ENCODE assay signal across 3 cellular contexts in genomic region chr4:42420120-42420519, GRCh38.
TF ChIP-seq lines count a peak whose summit lies in the region.

No MANE protein-coding gene starts in this region.

TF ChIP-seq in SK-N-SH treated with all-trans-retinoic acid at 6 μM for 48 hours, 23 proteins besides CTCF, POLR2A, EP300 and RAD21 (continued from another document):
- no peak for TF ChIP-seq ZNF70 (CRISPR knock-in tag; IDR thresholded peaks at IDR 0.05)
- no peak for TF ChIP-seq SNAI2 (CRISPR knock-in tag; IDR thresholded peaks at IDR 0.05)
- TF ChIP-seq ZNF8 (CRISPR knock-in tag; IDR thresholded peaks at IDR 0.05), result no peak
- TF ChIP-seq ZFP30 (CRISPR knock-in tag; IDR thresholded peaks at IDR 0.05), result no peak
- no peak for TF ChIP-seq ARNTL (CRISPR knock-in tag; IDR thresholded peaks at IDR 0.05; ENCODE audit: borderline replicate concordance, low read depth)
- TF ChIP-seq GLIS3 (CRISPR knock-in tag; IDR thresholded peaks at IDR 0.05), result no peak
- TF ChIP-seq POU6F1 (CRISPR knock-in tag; IDR thresholded peaks at IDR 0.05; ENCODE audit: borderline replicate concordance, low read depth), result no peak
- TF ChIP-seq TCF4 (CRISPR knock-in tag; IDR thresholded peaks at IDR 0.05; ENCODE audit: borderline replicate concordance), result no peak
- TF ChIP-seq PPARA (CRISPR knock-in tag; IDR thresholded peaks at IDR 0.05; ENCODE audit: borderline replicate concordance), result no peak
- TF ChIP-seq ESRRG (CRISPR knock-in tag; IDR thresholded peaks at IDR 0.05), result no peak

TF ChIP-seq in SK-N-SH, 30 proteins besides CTCF, POLR2A, EP300 and RAD21:
- TF ChIP-seq TEAD4 (IDR thresholded peaks at IDR 0.05; ENCODE audit: borderline replicate concordance, insufficient read depth) (no peak), RXRA (IDR thresholded peaks at IDR 0.05; ENCODE audit: borderline replicate concordance, low read depth) (no peak), TCF12 (IDR thresholded peaks at IDR 0.05) (no peak), FOXM1 (IDR thresholded peaks at IDR 0.05; ENCODE audit: low read depth) (no peak), IRF3 (IDR thresholded peaks at IDR 0.05; ENCODE audit: low read depth, low read length) (no peak), NRF1 (IDR thresholded peaks at IDR 0.05; ENCODE audit: low read depth, low read length) (no peak), POLR2AphosphoS5 (IDR thresholded peaks at IDR 0.05; ENCODE audit: low read depth, low read length) (no peak), TAF1 (IDR thresholded peaks at IDR 0.05; ENCODE audit: borderline replicate concordance, low read depth, low read length) (no peak), FOXJ3 (CRISPR knock-in tag; IDR thresholded peaks at IDR 0.05) (no peak), SIN3A (IDR thresholded peaks at IDR 0.05; ENCODE audit: borderline replicate concordance, low read depth, low read length) (no peak), MAX (IDR thresholded peaks at IDR 0.05; ENCODE audit: low read depth) (no peak), PBX3 (IDR thresholded peaks at IDR 0.05) (no peak), JUND (IDR thresholded peaks at IDR 0.05) (no peak), ELF1 (IDR thresholded peaks at IDR 0.05) (no peak), GATA2 (CRISPR knock-in tag; IDR thresholded peaks at IDR 0.05) (no peak), SMC3 (IDR thresholded peaks at IDR 0.05; ENCODE audit: low read depth, low read length) (no peak), MEF2A (IDR thresholded peaks at IDR 0.05; ENCODE audit: borderline replicate concordance, low read depth) (no peak)
- TF ChIP-seq, protein P1, sequence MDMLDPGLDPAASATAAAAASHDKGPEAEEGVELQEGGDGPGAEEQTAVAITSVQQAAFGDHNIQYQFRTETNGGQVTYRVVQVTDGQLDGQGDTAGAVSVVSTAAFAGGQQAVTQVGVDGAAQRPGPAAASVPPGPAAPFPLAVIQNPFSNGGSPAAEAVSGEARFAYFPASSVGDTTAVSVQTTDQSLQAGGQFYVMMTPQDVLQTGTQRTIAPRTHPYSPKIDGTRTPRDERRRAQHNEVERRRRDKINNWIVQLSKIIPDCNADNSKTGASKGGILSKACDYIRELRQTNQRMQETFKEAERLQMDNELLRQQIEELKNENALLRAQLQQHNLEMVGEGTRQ (IDR thresholded peaks at IDR 0.05; ENCODE audit: borderline replicate concordance, low read depth, low read length), result no peak
- TF ChIP-seq, protein P2, sequence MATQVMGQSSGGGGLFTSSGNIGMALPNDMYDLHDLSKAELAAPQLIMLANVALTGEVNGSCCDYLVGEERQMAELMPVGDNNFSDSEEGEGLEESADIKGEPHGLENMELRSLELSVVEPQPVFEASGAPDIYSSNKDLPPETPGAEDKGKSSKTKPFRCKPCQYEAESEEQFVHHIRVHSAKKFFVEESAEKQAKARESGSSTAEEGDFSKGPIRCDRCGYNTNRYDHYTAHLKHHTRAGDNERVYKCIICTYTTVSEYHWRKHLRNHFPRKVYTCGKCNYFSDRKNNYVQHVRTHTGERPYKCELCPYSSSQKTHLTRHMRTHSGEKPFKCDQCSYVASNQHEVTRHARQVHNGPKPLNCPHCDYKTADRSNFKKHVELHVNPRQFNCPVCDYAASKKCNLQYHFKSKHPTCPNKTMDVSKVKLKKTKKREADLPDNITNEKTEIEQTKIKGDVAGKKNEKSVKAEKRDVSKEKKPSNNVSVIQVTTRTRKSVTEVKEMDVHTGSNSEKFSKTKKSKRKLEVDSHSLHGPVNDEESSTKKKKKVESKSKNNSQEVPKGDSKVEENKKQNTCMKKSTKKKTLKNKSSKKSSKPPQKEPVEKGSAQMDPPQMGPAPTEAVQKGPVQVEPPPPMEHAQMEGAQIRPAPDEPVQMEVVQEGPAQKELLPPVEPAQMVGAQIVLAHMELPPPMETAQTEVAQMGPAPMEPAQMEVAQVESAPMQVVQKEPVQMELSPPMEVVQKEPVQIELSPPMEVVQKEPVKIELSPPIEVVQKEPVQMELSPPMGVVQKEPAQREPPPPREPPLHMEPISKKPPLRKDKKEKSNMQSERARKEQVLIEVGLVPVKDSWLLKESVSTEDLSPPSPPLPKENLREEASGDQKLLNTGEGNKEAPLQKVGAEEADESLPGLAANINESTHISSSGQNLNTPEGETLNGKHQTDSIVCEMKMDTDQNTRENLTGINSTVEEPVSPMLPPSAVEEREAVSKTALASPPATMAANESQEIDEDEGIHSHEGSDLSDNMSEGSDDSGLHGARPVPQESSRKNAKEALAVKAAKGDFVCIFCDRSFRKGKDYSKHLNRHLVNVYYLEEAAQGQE (IDR thresholded peaks at IDR 0.05; ENCODE audit: low read depth, low read length), result no peak
- TF ChIP-seq, protein P3, sequence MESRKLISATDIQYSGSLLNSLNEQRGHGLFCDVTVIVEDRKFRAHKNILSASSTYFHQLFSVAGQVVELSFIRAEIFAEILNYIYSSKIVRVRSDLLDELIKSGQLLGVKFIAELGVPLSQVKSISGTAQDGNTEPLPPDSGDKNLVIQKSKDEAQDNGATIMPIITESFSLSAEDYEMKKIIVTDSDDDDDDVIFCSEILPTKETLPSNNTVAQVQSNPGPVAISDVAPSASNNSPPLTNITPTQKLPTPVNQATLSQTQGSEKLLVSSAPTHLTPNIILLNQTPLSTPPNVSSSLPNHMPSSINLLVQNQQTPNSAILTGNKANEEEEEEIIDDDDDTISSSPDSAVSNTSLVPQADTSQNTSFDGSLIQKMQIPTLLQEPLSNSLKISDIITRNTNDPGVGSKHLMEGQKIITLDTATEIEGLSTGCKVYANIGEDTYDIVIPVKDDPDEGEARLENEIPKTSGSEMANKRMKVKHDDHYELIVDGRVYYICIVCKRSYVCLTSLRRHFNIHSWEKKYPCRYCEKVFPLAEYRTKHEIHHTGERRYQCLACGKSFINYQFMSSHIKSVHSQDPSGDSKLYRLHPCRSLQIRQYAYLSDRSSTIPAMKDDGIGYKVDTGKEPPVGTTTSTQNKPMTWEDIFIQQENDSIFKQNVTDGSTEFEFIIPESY (IDR thresholded peaks at IDR 0.05; ENCODE audit: borderline replicate concordance, low read depth), result no peak

TF ChIP-seq in H1, 55 proteins besides CTCF, POLR2A, EP300 and RAD21:
- TF ChIP-seq, protein P4, sequence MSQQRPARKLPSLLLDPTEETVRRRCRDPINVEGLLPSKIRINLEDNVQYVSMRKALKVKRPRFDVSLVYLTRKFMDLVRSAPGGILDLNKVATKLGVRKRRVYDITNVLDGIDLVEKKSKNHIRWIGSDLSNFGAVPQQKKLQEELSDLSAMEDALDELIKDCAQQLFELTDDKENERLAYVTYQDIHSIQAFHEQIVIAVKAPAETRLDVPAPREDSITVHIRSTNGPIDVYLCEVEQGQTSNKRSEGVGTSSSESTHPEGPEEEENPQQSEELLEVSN (IDR thresholded peaks at IDR 0.05), result peak; percentile 46
- TF ChIP-seq MAX (IDR thresholded peaks at IDR 0.05) (peak; percentile 40; the same call in 1 of the 2 replicates), SUZ12 (IDR thresholded peaks at IDR 0.05; ENCODE audit: low read length) (no peak), POLR2AphosphoS5 (IDR thresholded peaks at IDR 0.05; ENCODE audit: low read depth, low read length) (no peak)
